Comparison of ENCODE assay signal across 1 cellular context in genomic region chr4:99043346-99043745, GRCh38.
TF ChIP-seq lines count a peak whose summit lies in the region.

No MANE protein-coding gene starts in this region.

TF ChIP-seq in endothelial cell of umbilical vein, 7 proteins besides CTCF, POLR2A, EP300 and RAD21 (continued from another document):
- no peak for TF ChIP-seq MYC (IDR thresholded peaks at IDR 0.05; ENCODE audit: low read depth, low read length)
- no peak for TF ChIP-seq POLR2AphosphoS5 (IDR thresholded peaks at IDR 0.05; ENCODE audit: insufficient read depth, low read depth, low read length)
- no peak for TF ChIP-seq FOS (IDR thresholded peaks at IDR 0.05; ENCODE audit: borderline replicate concordance, insufficient read depth, low read length)
